ENCODE assay signal across 2 cellular contexts in the genomic region with DNA sequence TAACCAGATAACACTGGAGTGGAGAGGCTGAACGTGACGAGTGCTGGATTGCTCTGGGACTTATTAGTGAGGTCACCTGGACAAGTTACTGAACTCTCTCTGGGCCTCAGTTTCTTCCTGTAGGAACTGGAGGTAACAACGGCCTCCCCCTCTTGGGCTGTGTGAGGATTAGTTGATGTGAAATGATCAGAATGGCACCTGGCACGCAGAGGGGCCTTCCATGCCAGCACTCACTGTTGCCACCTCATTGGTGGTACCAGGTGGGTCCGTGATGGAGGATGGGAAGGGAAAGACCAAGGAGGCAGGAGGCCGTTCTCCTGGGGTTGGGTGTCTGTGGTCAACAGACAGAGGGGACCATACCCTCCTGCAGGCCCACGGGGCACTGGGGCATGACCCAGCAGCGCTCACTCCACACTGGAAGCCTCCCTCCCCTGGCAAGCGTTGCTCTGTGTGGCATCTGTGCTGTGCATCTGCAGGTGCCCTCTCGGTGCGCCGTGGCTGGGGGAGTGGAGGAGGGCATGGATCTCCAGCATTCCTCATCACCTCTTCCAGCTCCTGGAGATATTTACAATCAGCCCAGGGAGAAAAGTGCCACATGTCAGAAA.
TF ChIP-seq lines count a peak whose summit lies in the region.

No MANE protein-coding gene starts in this region.

TF ChIP-seq in SK-N-SH, 30 proteins besides CTCF, POLR2A, EP300 and RAD21:
- TF ChIP-seq, protein P1, sequence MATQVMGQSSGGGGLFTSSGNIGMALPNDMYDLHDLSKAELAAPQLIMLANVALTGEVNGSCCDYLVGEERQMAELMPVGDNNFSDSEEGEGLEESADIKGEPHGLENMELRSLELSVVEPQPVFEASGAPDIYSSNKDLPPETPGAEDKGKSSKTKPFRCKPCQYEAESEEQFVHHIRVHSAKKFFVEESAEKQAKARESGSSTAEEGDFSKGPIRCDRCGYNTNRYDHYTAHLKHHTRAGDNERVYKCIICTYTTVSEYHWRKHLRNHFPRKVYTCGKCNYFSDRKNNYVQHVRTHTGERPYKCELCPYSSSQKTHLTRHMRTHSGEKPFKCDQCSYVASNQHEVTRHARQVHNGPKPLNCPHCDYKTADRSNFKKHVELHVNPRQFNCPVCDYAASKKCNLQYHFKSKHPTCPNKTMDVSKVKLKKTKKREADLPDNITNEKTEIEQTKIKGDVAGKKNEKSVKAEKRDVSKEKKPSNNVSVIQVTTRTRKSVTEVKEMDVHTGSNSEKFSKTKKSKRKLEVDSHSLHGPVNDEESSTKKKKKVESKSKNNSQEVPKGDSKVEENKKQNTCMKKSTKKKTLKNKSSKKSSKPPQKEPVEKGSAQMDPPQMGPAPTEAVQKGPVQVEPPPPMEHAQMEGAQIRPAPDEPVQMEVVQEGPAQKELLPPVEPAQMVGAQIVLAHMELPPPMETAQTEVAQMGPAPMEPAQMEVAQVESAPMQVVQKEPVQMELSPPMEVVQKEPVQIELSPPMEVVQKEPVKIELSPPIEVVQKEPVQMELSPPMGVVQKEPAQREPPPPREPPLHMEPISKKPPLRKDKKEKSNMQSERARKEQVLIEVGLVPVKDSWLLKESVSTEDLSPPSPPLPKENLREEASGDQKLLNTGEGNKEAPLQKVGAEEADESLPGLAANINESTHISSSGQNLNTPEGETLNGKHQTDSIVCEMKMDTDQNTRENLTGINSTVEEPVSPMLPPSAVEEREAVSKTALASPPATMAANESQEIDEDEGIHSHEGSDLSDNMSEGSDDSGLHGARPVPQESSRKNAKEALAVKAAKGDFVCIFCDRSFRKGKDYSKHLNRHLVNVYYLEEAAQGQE (IDR thresholded peaks at IDR 0.05; ENCODE audit: low read depth, low read length) = no peak
- TF ChIP-seq MEF2A (IDR thresholded peaks at IDR 0.05; ENCODE audit: borderline replicate concordance, low read depth) = no peak
- no peak for TF ChIP-seq RXRA (IDR thresholded peaks at IDR 0.05; ENCODE audit: borderline replicate concordance, low read depth)
- TF ChIP-seq, protein P2, sequence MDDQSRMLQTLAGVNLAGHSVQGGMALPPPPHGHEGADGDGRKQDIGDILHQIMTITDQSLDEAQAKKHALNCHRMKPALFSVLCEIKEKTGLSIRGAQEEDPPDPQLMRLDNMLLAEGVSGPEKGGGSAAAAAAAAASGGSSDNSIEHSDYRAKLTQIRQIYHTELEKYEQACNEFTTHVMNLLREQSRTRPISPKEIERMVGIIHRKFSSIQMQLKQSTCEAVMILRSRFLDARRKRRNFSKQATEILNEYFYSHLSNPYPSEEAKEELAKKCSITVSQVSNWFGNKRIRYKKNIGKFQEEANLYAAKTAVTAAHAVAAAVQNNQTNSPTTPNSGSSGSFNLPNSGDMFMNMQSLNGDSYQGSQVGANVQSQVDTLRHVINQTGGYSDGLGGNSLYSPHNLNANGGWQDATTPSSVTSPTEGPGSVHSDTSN (IDR thresholded peaks at IDR 0.05) = no peak
- TF ChIP-seq TCF12 (IDR thresholded peaks at IDR 0.05) = no peak
- TF ChIP-seq ELF1 (IDR thresholded peaks at IDR 0.05) = no peak
- no peak for TF ChIP-seq SIN3A (IDR thresholded peaks at IDR 0.05; ENCODE audit: borderline replicate concordance, low read depth, low read length)
- TF ChIP-seq, protein P3, sequence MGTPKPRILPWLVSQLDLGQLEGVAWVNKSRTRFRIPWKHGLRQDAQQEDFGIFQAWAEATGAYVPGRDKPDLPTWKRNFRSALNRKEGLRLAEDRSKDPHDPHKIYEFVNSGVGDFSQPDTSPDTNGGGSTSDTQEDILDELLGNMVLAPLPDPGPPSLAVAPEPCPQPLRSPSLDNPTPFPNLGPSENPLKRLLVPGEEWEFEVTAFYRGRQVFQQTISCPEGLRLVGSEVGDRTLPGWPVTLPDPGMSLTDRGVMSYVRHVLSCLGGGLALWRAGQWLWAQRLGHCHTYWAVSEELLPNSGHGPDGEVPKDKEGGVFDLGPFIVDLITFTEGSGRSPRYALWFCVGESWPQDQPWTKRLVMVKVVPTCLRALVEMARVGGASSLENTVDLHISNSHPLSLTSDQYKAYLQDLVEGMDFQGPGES (IDR thresholded peaks at IDR 0.05; ENCODE audit: low read depth, low read length) = no peak
- no peak for TF ChIP-seq JUND (IDR thresholded peaks at IDR 0.05)
- TF ChIP-seq, protein P4, sequence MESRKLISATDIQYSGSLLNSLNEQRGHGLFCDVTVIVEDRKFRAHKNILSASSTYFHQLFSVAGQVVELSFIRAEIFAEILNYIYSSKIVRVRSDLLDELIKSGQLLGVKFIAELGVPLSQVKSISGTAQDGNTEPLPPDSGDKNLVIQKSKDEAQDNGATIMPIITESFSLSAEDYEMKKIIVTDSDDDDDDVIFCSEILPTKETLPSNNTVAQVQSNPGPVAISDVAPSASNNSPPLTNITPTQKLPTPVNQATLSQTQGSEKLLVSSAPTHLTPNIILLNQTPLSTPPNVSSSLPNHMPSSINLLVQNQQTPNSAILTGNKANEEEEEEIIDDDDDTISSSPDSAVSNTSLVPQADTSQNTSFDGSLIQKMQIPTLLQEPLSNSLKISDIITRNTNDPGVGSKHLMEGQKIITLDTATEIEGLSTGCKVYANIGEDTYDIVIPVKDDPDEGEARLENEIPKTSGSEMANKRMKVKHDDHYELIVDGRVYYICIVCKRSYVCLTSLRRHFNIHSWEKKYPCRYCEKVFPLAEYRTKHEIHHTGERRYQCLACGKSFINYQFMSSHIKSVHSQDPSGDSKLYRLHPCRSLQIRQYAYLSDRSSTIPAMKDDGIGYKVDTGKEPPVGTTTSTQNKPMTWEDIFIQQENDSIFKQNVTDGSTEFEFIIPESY (IDR thresholded peaks at IDR 0.05; ENCODE audit: borderline replicate concordance, low read depth) = no peak

TF ChIP-seq in SK-N-SH treated with all-trans-retinoic acid at 6 μM for 48 hours, 23 proteins besides CTCF, POLR2A, EP300 and RAD21 (continued from another document):
- TF ChIP-seq, protein P5, sequence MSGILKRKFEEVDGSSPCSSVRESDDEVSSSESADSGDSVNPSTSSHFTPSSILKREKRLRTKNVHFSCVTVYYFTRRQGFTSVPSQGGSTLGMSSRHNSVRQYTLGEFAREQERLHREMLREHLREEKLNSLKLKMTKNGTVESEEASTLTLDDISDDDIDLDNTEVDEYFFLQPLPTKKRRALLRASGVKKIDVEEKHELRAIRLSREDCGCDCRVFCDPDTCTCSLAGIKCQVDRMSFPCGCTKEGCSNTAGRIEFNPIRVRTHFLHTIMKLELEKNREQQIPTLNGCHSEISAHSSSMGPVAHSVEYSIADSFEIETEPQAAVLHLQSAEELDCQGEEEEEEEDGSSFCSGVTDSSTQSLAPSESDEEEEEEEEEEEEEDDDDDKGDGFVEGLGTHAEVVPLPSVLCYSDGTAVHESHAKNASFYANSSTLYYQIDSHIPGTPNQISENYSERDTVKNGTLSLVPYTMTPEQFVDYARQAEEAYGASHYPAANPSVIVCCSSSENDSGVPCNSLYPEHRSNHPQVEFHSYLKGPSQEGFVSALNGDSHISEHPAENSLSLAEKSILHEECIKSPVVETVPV (CRISPR knock-in tag; IDR thresholded peaks at IDR 0.05) = no peak
- TF ChIP-seq, protein P6, sequence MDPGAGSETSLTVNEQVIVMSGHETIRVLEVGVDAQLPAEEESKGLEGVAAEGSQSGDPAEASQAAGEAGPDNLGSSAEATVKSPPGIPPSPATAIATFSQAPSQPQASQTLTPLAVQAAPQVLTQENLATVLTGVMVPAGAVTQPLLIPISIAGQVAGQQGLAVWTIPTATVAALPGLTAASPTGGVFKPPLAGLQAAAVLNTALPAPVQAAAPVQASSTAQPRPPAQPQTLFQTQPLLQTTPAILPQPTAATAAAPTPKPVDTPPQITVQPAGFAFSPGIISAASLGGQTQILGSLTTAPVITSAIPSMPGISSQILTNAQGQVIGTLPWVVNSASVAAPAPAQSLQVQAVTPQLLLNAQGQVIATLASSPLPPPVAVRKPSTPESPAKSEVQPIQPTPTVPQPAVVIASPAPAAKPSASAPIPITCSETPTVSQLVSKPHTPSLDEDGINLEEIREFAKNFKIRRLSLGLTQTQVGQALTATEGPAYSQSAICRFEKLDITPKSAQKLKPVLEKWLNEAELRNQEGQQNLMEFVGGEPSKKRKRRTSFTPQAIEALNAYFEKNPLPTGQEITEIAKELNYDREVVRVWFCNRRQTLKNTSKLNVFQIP (CRISPR knock-in tag; IDR thresholded peaks at IDR 0.05; ENCODE audit: borderline replicate concordance, low read depth) = no peak
- TF ChIP-seq ZNF565 (CRISPR knock-in tag; conservative IDR thresholded peaks at IDR 0.05; ENCODE audit: low read depth) (no peak), ZFP30 (CRISPR knock-in tag; IDR thresholded peaks at IDR 0.05) (no peak), CSDC2 (CRISPR knock-in tag; IDR thresholded peaks at IDR 0.05) (no peak), PPARA (CRISPR knock-in tag; IDR thresholded peaks at IDR 0.05; ENCODE audit: borderline replicate concordance) (no peak), SNAI2 (CRISPR knock-in tag; IDR thresholded peaks at IDR 0.05) (no peak), ZC3H10 (CRISPR knock-in tag; IDR thresholded peaks at IDR 0.05) (no peak), OSR1 (CRISPR knock-in tag; IDR thresholded peaks at IDR 0.05) (no peak), ZFP3 (CRISPR knock-in tag; IDR thresholded peaks at IDR 0.05) (no peak)
- TF ChIP-seq, protein P7, sequence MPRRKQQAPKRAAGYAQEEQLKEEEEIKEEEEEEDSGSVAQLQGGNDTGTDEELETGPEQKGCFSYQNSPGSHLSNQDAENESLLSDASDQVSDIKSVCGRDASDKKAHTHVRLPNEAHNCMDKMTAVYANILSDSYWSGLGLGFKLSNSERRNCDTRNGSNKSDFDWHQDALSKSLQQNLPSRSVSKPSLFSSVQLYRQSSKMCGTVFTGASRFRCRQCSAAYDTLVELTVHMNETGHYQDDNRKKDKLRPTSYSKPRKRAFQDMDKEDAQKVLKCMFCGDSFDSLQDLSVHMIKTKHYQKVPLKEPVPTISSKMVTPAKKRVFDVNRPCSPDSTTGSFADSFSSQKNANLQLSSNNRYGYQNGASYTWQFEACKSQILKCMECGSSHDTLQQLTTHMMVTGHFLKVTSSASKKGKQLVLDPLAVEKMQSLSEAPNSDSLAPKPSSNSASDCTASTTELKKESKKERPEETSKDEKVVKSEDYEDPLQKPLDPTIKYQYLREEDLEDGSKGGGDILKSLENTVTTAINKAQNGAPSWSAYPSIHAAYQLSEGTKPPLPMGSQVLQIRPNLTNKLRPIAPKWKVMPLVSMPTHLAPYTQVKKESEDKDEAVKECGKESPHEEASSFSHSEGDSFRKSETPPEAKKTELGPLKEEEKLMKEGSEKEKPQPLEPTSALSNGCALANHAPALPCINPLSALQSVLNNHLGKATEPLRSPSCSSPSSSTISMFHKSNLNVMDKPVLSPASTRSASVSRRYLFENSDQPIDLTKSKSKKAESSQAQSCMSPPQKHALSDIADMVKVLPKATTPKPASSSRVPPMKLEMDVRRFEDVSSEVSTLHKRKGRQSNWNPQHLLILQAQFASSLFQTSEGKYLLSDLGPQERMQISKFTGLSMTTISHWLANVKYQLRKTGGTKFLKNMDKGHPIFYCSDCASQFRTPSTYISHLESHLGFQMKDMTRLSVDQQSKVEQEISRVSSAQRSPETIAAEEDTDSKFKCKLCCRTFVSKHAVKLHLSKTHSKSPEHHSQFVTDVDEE (CRISPR knock-in tag; IDR thresholded peaks at IDR 0.05) = no peak
